ENCODE assay signal across 8 cellular contexts in genomic region chrX:31423575-31424284, GRCh38.
A peak's percentile ranks its signal among the peaks of the same experiment; 100 is the strongest.
DNase-seq lines count a peak whose midpoint lies in the region; ATAC-seq and TF ChIP-seq lines count a peak whose summit lies in the region.

No MANE protein-coding gene starts in this region.

- H3K4me3 ChIP-seq in A673 (ENCODE audit: low read depth, low read length, poor library complexity, severe bottlenecking) (no peak overlapping the region), liver (ENCODE audit: low read depth in 1 of 3, low read length in 3 of 3) (no peak overlapping the region), gastroesophageal sphincter (no peak overlapping the region)

- H3K27me3 ChIP-seq in A673 (replicated peaks; ENCODE audit: insufficient read depth, low read depth, low read length, poor library complexity) (no peaks in the 10 kb centered on the region), liver (ENCODE audit: control insufficient read depth in 4 of 4, insufficient read depth in 4 of 4, low read length in 3 of 4) (no peaks in the 10 kb centered on the region), gastroesophageal sphincter (no peaks in the 10 kb centered on the region)

- CTCF ChIA-PET in A673 (lab: Charles Lee) = interaction anchor here (0.7 to 1.9 kb wide), 3 partner anchors 210 to 688 kb away, joined by 3 to 5 read pairs (median 3); no protein-coding TSS in a partner anchor

- ATAC-seq in gastroesophageal sphincter = no peak

- H3K4me1 Mint-ChIP-seq in brain = peaks cover 24% of the 10 kb centered on the region

- H3K36me3 Mint-ChIP-seq in brain = no peaks in the 10 kb centered on the region

- no peak overlapping the region for H3K9ac ChIP-seq in liver (ENCODE audit: low read depth in 1 of 2, low read length in 2 of 2)

- H3K27me3 Mint-ChIP-seq in brain = no peaks in the 10 kb centered on the region

- DNase-seq in A673 (ENCODE audit: low spot score) (peak; percentile 79), NCI-H345 treated with DMSO at 0.1 percent for 48 hours (lab: John Stamatoyannopoulos, UW; ENCODE audit: unreplicated experiment) (peak; percentile 53), NCI-H2196 treated with DMSO at 0.1 percent for 48 hours (lab: John Stamatoyannopoulos, UW; ENCODE audit: unreplicated experiment) (no peak), posterior vena cava (ENCODE audit: low spot score) (no peak)

- BruUV-seq in A673 (replicated peaks; lab: Mats Ljungman, UMichigan) = no TSS peak

- peak; percentile 64 for TF ChIP-seq CTCF in A673 (conservative IDR thresholded peaks at IDR 0.05; ENCODE audit: low read depth, low read length)
- peak; percentile 43 for TF ChIP-seq CTCF in GM12872 (IDR thresholded peaks at IDR 0.05; ENCODE audit: insufficient read depth, low read depth, low read length)
- peak; percentile 55 to 65 for TF ChIP-seq CTCF in brain (conservative IDR thresholded peaks at IDR 0.05)
- TF ChIP-seq CTCF in liver (IDR thresholded peaks at IDR 0.05; ENCODE audit: low read depth, low read length, missing input control) = peak; percentile 21
- TF ChIP-seq CTCF in gastroesophageal sphincter (IDR thresholded peaks at IDR 0.05) = peak in 2 of 4 experiments; percentile 13 to 33

- peaks cover 0 to 4% (median 0%) of the 10 kb centered on the region in 5 experiments for H3K9me3 Mint-ChIP-seq in brain

- intact Hi-C loops in A673 (cut with micrococcal nuclease; ENCODE audit: unreplicated experiment) (loop anchor here (1.0 to 5.0 kb wide), 3 partner anchors 209 to 385 kb away; no protein-coding TSS in a partner anchor), posterior vena cava (cut with DNase I) (no loop called here)

- peak overlapping the region in 3 of 5 experiments; percentile 43 to 80 (median 71) for H3K27ac Mint-ChIP-seq in brain

- H3K4me1 ChIP-seq in A673 (ENCODE audit: insufficient read depth, low read length, poor library complexity, severe bottlenecking) (no peaks in the 10 kb centered on the region), liver (ENCODE audit: control insufficient read depth in 4 of 4, insufficient read depth in 4 of 4, low read length in 3 of 4) (no peaks in the 10 kb centered on the region), gastroesophageal sphincter (no peaks in the 10 kb centered on the region)

- WGBS in liver = 42% methylated on average over 8 of the region's 8 CpGs
- 39 to 43% methylated on average over 6 to 7 of the region's 8 CpGs for WGBS in gastroesophageal sphincter (ENCODE audit: low coverage in 1 of 2), 2 donors

- TF ChIP-seq EP300 in gastroesophageal sphincter (IDR thresholded peaks at IDR 0.05) = no peak

- H3K36me3 ChIP-seq in A673 (ENCODE audit: insufficient read depth, low read length, poor library complexity, severe bottlenecking) = no peaks in the 10 kb centered on the region
- no peaks in the 10 kb centered on the region for H3K36me3 ChIP-seq in liver (ENCODE audit: control insufficient read depth in 4 of 4, insufficient read depth in 3 of 4, low read depth in 1 of 4, low read length in 3 of 4)
- no peaks in the 10 kb centered on the region for H3K36me3 ChIP-seq in gastroesophageal sphincter

- POLR2A ChIA-PET in A673 (lab: Charles Lee; ENCODE audit: low non-redundant PET) = no interaction called here

- peak; percentile 54 to 69 for TF ChIP-seq RAD21 in liver (IDR thresholded peaks at IDR 0.05)

- H3K27ac ChIP-seq in A673 (ENCODE audit: low read depth, low read length, poor library complexity, severe bottlenecking) (no peak overlapping the region), liver (ENCODE audit: low read depth in 1 of 2, low read length in 2 of 2) (peak overlapping the region in 1 of 2 donors; percentile 25), gastroesophageal sphincter (no peak overlapping the region)

- no peak for TF ChIP-seq POLR2A in gastroesophageal sphincter (IDR thresholded peaks at IDR 0.05)

- no peaks in the 10 kb centered on the region for H3K9me3 ChIP-seq in A673 (ENCODE audit: low read depth, low read length, poor library complexity, severe bottlenecking)
- no peaks in the 10 kb centered on the region for H3K9me3 ChIP-seq in liver (ENCODE audit: control insufficient read depth in 4 of 4, low read length in 3 of 4)
- H3K9me3 ChIP-seq in gastroesophageal sphincter = no peaks in the 10 kb centered on the region

- peak overlapping the region in 2 of 5 experiments; percentile 27 to 34 for H3K4me3 Mint-ChIP-seq in brain

TF ChIP-seq in liver, 16 proteins besides CTCF, POLR2A, EP300 and RAD21:
- TF ChIP-seq FOXA1 (IDR thresholded peaks at IDR 0.05) (no peak), HNF4G (IDR thresholded peaks at IDR 0.05) (no peak), EGR1 (IDR thresholded peaks at IDR 0.05; ENCODE audit: low read depth in 2 of 2) (no peak), ATF3 (IDR thresholded peaks at IDR 0.05) (no peak), NR2F2 (IDR thresholded peaks at IDR 0.05) (no peak), GABPA (IDR thresholded peaks at IDR 0.05 in 1 of 2, conservative IDR thresholded peaks at IDR 0.05 in 1 of 2) (no peak)

Comparison
In these comparisons a context has a peak if more than half of its experiments do, and no peak if none do; other contexts are left out.
1. DNase-seq: peak in A673 (single experiment) and NCI-H345 treated with DMSO at 0.1 percent for 48 hours (single experiment); none in NCI-H2196 treated with DMSO at 0.1 percent for 48 hours (single experiment) and posterior vena cava (single experiment).